Comparison of ENCODE assay signal across 16 cellular contexts in the genomic region with DNA sequence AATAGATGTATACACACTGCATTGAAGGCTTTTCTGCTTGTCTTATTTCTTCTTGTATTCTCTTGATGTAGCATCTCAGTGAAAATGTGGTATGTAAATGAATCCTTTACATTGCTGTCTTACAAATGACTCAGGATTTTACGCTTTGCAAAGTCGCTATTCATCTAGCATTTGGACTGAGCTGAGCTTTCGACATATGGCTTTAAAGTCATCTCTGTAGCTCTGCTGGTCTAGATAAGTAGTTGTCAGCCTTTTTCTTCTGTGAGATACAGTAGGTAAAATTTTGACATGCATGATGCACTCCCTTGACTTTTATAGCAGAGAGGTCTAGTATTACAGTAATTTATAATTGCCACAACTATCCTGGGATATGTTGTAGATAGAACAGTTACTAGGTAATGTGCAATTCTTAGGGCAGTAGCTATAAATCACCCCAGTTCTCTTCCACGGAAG. TPM values are rescaled to one million over a fixed set of nuclear protein-coding genes. Genes with fewer than 3 reads are reported as not detected.
DNase-seq lines count a peak whose midpoint lies in the region; ATAC-seq, FAIRE-seq and TF ChIP-seq lines count a peak whose summit lies in the region.
"Had no signal": no experiment of that assay in that cellular context is flagged by ENCODE, and none has a peak within 500 bp of the region (broad histone marks: within the 10 kb centered on the region; RNA-seq: fewer than 3 reads in every experiment).

No MANE protein-coding gene starts in this region.

- WGBS in H1 (ENCODE audit: extremely low coverage in 1 of 2, insufficient coverage in 1 of 2, insufficient read length in 1 of 2, insufficient replicate concordance in 2 of 2, low coverage in 1 of 2, low lambda C conversion rate in 2 of 2, missing lambda C conversion rate in 1 of 2), 2 experiments = 80% methylated on average over 4 of the region's 4 CpGs; no CpG with 5 or more reads in 1 of the 2 experiments

- H3K4me3 Mint-ChIP-seq in mesothelial cell of epicardium = no peak overlapping the region
- H3K4me3 Mint-ChIP-seq: CD4-positive, CD25-positive, alpha-beta regulatory T cell had no signal

- H4K20me1 ChIP-seq in H1 (replicated peaks in 1 of 2; ENCODE audit: control insufficient read depth in 1 of 2, insufficient read depth in 2 of 2, low read length in 2 of 2) = peaks cover 0 to 6% of the 10 kb centered on the region in 2 experiments

- H3K36me3 ChIP-seq in A673 (ENCODE audit: insufficient read depth, low read length, poor library complexity, severe bottlenecking) (no peaks in the 10 kb centered on the region), H1 (ENCODE audit: control insufficient read depth in 2 of 4, insufficient read depth in 4 of 4, low read length in 3 of 4) (peaks cover 0 to 3% (median 0%) of the 10 kb centered on the region in 4 experiments; a peak in 1 of 8 replicates)

- peaks cover 21% of the 10 kb centered on the region for H3K9me3 ChIP-seq in A673 (ENCODE audit: low read depth, low read length, poor library complexity, severe bottlenecking)
- peaks cover 0 to 10% of the 10 kb centered on the region in 2 experiments; a peak in 2 of 4 replicates for H3K9me3 ChIP-seq in H1 (ENCODE audit: insufficient read depth in 2 of 2, low read depth in 1 of 2, low read length in 1 of 2)

- no peak overlapping the region for H3K23ac ChIP-seq in H1 (ENCODE audit: insufficient read length)

- no peak overlapping the region for H3K4me2 ChIP-seq in H1 (ENCODE audit: insufficient read depth in 1 of 2, low read depth in 2 of 2, low read length in 2 of 2)
- H3K4me2 ChIP-seq: A549, SK-N-SH had no signal

- H3K23me2 ChIP-seq in H1 (ENCODE audit: low read depth, low read length) = no peaks in the 10 kb centered on the region

- H3K9ac ChIP-seq in H1 (replicated peaks in 1 of 4; ENCODE audit: extremely low read depth in 1 of 4, low read depth in 3 of 4, low read length in 3 of 4) = no peak overlapping the region
- H3K9ac ChIP-seq: SK-N-SH had no signal

- no peak overlapping the region for H3K14ac ChIP-seq in H1 (ENCODE audit: insufficient read length)

- TF ChIP-seq CTCF in A673 (conservative IDR thresholded peaks at IDR 0.05; ENCODE audit: low read depth, low read length) (no peak), H1 (IDR thresholded peaks at IDR 0.05; ENCODE audit: control extremely low read depth in 1 of 3, insufficient read depth in 1 of 3, low read depth in 1 of 3, low read length in 3 of 3) (no peak), mesothelial cell of epicardium (IDR thresholded peaks at IDR 0.05; ENCODE audit: unreplicated experiment) (no peak)

- H3K79me2 ChIP-seq in H1 (ENCODE audit: control insufficient read depth in 1 of 2, insufficient read depth in 2 of 2, low read length in 2 of 2) = peaks cover 6 to 98% of the 10 kb centered on the region in 2 experiments; a peak in 3 of 4 replicates

- H3K4ac ChIP-seq in H1 (replicated peaks; ENCODE audit: insufficient read length, low read depth, low read length) = no peak overlapping the region

- no peak overlapping the region for H3K56ac ChIP-seq in H1 (replicated peaks; ENCODE audit: insufficient read length, low read depth, low read length)

- H4K91ac ChIP-seq in H1 (replicated peaks; ENCODE audit: insufficient read length, low read length) = no peak overlapping the region

- peaks cover 11% of the 10 kb centered on the region for H3K4me1 ChIP-seq in A673 (ENCODE audit: insufficient read depth, low read length, poor library complexity, severe bottlenecking)
- peaks cover 2 to 23% (median 14%) of the 10 kb centered on the region in 4 experiments; a peak in 6 of 7 replicates for H3K4me1 ChIP-seq in H1 (replicated peaks in 1 of 4; ENCODE audit: control insufficient read depth in 3 of 4, insufficient read depth in 4 of 4, low read length in 3 of 4)
- H3K4me1 ChIP-seq: A549 had no signal

- BruUV-seq in A673 (replicated peaks; lab: Mats Ljungman, UMichigan) = no TSS peak

- H3K9me3 Mint-ChIP-seq in mesothelial cell of epicardium = peaks cover 28% of the 10 kb centered on the region

- DNase-seq in A673 (ENCODE audit: low spot score) (peak; percentile 20), HEK293T (ENCODE audit: extremely low spot score) (no peak), H1 (ENCODE audit: low read depth in 1 of 2, low spot score in 2 of 2) (no peak), mesothelial cell of epicardium (ENCODE audit: low spot score in 2 of 2, unreplicated experiment in 2 of 2) (no peak), DMS 273 treated with DMSO at 0.1 percent for 48 hours (lab: John Stamatoyannopoulos, UW) (no peak)
- DNase-seq in stimulated activated CD4-positive, alpha-beta T cell treated with anti-CD3 and anti-CD28 coated beads, Interleukin-4, amount 100 ng/mL, for 24 hours = no peak
- DNase-seq: CD4-positive, CD25-positive, alpha-beta regulatory T cell; IMR-90; NCI-H1048; NCI-H146; NCI-H2081 treated with DMSO at 0.1 percent for 48 hours; NCI-H526 treated with DMSO at 0.1 percent for 48 hours; SK-N-SH had no signal

- no peak overlapping the region for H4K8ac ChIP-seq in H1 (ENCODE audit: extremely low read depth, insufficient read depth, low read length)

- POLR2A ChIA-PET in A673 (lab: Charles Lee; ENCODE audit: low non-redundant PET) (no interaction called here), HEK293T (lab: Yijun Ruan, JAX) (interaction anchor here (2.5 kb wide), 1 partner anchor 16 kb away, joined by 10 read pairs; a partner anchor contains a TSS), H1 (lab: Charles Lee; ENCODE audit: partially characterized antibody) (interaction anchor here (1.1 to 1.6 kb wide), 2 partner anchors 16 to 18 kb away, joined by 3 to 5 read pairs; a partner anchor contains a TSS)

- H2BK20ac ChIP-seq in H1 (ENCODE audit: low read length) = no peak overlapping the region

- intact Hi-C loops in A673 (cut with micrococcal nuclease; ENCODE audit: unreplicated experiment) = no loop called here

- FAIRE-seq in H1 (lab: Jason Lieb, UNC) = no peak
- FAIRE-seq: GM18507 had no signal

- no peak overlapping the region for H2AK5ac ChIP-seq in H1 (ENCODE audit: low read depth, low read length)

- no peaks in the 10 kb centered on the region for H3K27me3 ChIP-seq in A673 (replicated peaks; ENCODE audit: insufficient read depth, low read depth, low read length, poor library complexity)
- no peaks in the 10 kb centered on the region for H3K27me3 ChIP-seq in H1 (replicated peaks in 1 of 4; ENCODE audit: control insufficient read depth in 3 of 4, extremely low read depth in 1 of 4, insufficient read depth in 3 of 4, low read length in 3 of 4)

- no peak for TF ChIP-seq RAD21 in H1 (IDR thresholded peaks at IDR 0.05 in 1 of 2, conservative IDR thresholded peaks at IDR 0.05 in 1 of 2; ENCODE audit: low read depth in 2 of 2, low read length in 2 of 2)

- no peak overlapping the region for H2BK120ac ChIP-seq in H1 (replicated peaks; ENCODE audit: low read depth, low read length)

- H2BK15ac ChIP-seq in H1 (ENCODE audit: low read length) = no peak overlapping the region

- no peak overlapping the region for H3K4me3 ChIP-seq in A673 (ENCODE audit: low read depth, low read length, poor library complexity, severe bottlenecking)
- H3K4me3 ChIP-seq in H1 (ENCODE audit: extremely low read depth in 1 of 4, insufficient read depth in 2 of 4, low read depth in 3 of 4, low read length in 4 of 4) = no peak overlapping the region
- H3K4me3 ChIP-seq: A549 had no signal

- H3K36me3 Mint-ChIP-seq in mesothelial cell of epicardium = peaks cover 24% of the 10 kb centered on the region

- H2BK12ac ChIP-seq in H1 (ENCODE audit: low read depth, low read length) = no peak overlapping the region

- peaks cover 23% of the 10 kb centered on the region for H3K4me1 Mint-ChIP-seq in mesothelial cell of epicardium

- no peak for TF ChIP-seq POLR2A in H1 (IDR thresholded peaks at IDR 0.05; ENCODE audit: control extremely low read depth in 1 of 2, low read depth in 2 of 2, low read length in 2 of 2)

- H3K27ac Mint-ChIP-seq in mesothelial cell of epicardium = peak overlapping the region; percentile 4
- H3K27ac Mint-ChIP-seq: CD4-positive, CD25-positive, alpha-beta regulatory T cell had no signal

- no peak for ATAC-seq in HG03097 (IDR thresholded peaks at IDR 0.05; ENCODE audit: low FRiP score, unreplicated experiment)
- ATAC-seq: A549 had no signal

- no peak overlapping the region for H2BK5ac ChIP-seq in H1 (ENCODE audit: low read depth, low read length)

- CTCF ChIA-PET in A673 (lab: Charles Lee) (interaction anchor here (0.5 kb wide), 1 partner anchor 301 kb away, joined by 11 read pairs; no protein-coding TSS in a partner anchor), HEK293T (lab: Yijun Ruan, JAX) (interaction anchor here (1.5 kb wide), 1 partner anchor 122 kb away, joined by 3 read pairs; no protein-coding TSS in a partner anchor), H1 (lab: Charles Lee; ENCODE audit: partially characterized antibody) (interaction anchor here (1.6 to 3.8 kb wide), 3 partner anchors 122 to 310 kb away, joined by 3 to 17 read pairs (median 6); no protein-coding TSS in a partner anchor)

- H3K27ac ChIP-seq in A673 (ENCODE audit: low read depth, low read length, poor library complexity, severe bottlenecking) (no peak overlapping the region), H1 (ENCODE audit: low read depth, low read length) (no peak overlapping the region)
- H3K27ac ChIP-seq: A549 had no signal

- H3K79me1 ChIP-seq in H1 (ENCODE audit: low read depth, low read length) = peaks cover 2% of the 10 kb centered on the region; the same call in 1 of the 2 replicates

- no peak overlapping the region for H2AFZ ChIP-seq in H1 (ENCODE audit: low read length)

- no peak for TF ChIP-seq EP300 in H1 (IDR thresholded peaks at IDR 0.05; ENCODE audit: borderline replicate concordance in 1 of 2, low read depth in 2 of 2, low read length in 2 of 2)

- no peak overlapping the region for H3K18ac ChIP-seq in H1 (ENCODE audit: extremely low read depth, low read length)

- H3K27me3 Mint-ChIP-seq in mesothelial cell of epicardium (ENCODE audit: low read depth) = no peaks in the 10 kb centered on the region
- H3K27me3 Mint-ChIP-seq: CD4-positive, CD25-positive, alpha-beta regulatory T cell had no signal

- H4K5ac ChIP-seq in H1 (ENCODE audit: insufficient read length, low read depth, low read length) = no peak overlapping the region

TF ChIP-seq in HEK293T, 16 proteins besides CTCF, POLR2A, EP300 and RAD21 (continues in another document):
- TF ChIP-seq HDGF (IDR thresholded peaks at IDR 0.05; ENCODE audit: borderline replicate concordance) = no peak

TF ChIP-seq in H1, 55 proteins besides CTCF, POLR2A, EP300 and RAD21 (continues in another document):
- no peak for TF ChIP-seq SIN3A (conservative IDR thresholded peaks at IDR 0.05 in 1 of 2, IDR thresholded peaks at IDR 0.05 in 1 of 2; ENCODE audit: low read depth in 1 of 2, low read length in 2 of 2)

RNA-seq across cellular contexts. Expression of a gene that starts 16.8 kb away (rescaled TPM):
- total RNA-seq in A673 (2021) (26.4 and 29.5 TPM in 2 replicates), mesothelial cell of epicardium (35.4 to 39.1 TPM (median 36.0 TPM) in 3 replicates)
- 22.5 TPM in 2 replicates for total RNA-seq in H1 (2021; fragmentation: NEBNext Ultra II Directional; extraction: Animal tissue kit (Norgen Biotek cat#: 25700))
- 14.3 and 15.6 TPM in 2 replicates for polyA plus RNA-seq in H1 (2011; rRNA removed)
- 12.6 TPM for polyA plus RNA-seq in H1 (2011; cell fraction: cytosol; rRNA removed)
- polyA plus RNA-seq in H1 (2011; cell fraction: nucleus; rRNA removed) = 26.9 TPM
- polyA plus RNA-seq in H1 (2012, experiment 1 of 2) = 8.7 to 13.9 TPM (median 10.7 TPM) in 4 replicates
- polyA plus RNA-seq in H1 (2012, experiment 2 of 2) = 1.2 TPM
- 10.5 TPM for polyA plus RNA-seq in H1 (2013, experiment 1 of 2)
- polyA plus RNA-seq in H1 (2013, experiment 2 of 2) = 10.3 TPM
- polyA minus RNA-seq in H1 (2011; rRNA and poly(A)+ RNA removed) = 29.3 and 33.4 TPM in 2 replicates
- 15.7 TPM for polyA minus RNA-seq in H1 (2011; cell fraction: cytosol; rRNA and poly(A)+ RNA removed)
- polyA minus RNA-seq in H1 (2011; cell fraction: nucleus; rRNA and poly(A)+ RNA removed) = 41.5 TPM
